ENCODE assay signal across 8 cellular contexts in the genomic region with DNA sequence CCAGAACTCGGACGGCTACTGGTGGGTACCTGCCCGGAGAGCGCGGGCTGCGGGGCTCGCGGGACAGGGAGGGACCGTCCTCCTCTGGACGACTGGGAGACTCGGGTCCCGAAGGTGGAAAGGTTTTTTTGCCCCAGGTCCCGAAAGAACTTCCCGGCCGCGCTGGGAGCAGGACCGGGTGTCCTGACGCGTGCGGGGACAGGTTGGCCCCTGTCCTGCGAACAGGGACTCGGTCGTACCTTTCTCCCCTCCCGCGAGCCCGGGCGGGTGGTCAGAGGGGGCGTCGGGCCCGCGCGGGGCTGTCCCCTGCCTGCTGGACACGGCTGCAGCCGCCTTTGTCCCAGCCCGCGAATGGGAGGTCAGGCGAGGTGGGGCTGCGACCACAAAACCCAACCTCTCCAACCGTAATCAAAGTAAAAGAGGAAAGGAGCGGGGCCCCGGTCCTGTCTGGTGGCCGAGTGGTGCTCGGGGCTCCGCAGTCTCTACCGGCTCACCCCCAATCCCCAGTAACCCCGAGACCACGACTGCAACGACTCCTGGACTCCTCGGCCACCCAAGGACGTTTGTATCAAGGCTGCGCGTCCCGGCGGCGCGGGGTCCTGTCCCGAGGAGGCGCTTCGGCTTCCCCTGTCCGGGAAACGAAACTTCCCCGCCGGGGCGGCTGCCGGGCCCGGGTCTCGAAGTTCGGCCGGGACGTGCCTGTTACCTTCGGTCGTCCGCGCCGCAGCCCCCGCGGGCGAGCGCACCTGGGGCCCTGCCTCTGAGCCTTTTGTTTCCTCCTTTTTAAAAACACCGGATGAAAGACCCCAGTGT. TPM values are rescaled to one million over a fixed set of nuclear protein-coding genes. Genes with fewer than 3 reads are reported as not detected.
DNase-seq lines count a peak whose midpoint lies in the region; ATAC-seq, FAIRE-seq and TF ChIP-seq lines count a peak whose summit lies in the region.

No MANE protein-coding gene starts in this region.

- H3K27me3 ChIP-seq in K562 (ENCODE audit: control insufficient read depth in 2 of 2, insufficient read depth in 2 of 2, low read length in 2 of 2) = peaks cover 65 to 69% of the 10 kb centered on the region in 2 experiments

- no peaks in the 10 kb centered on the region for H3K9me3 Mint-ChIP-seq in stimulated activated naive B cell treated with anti-CD40 and anti-IgM and Interleukin-4, amounts not matched to agents 10 μg/mL and 1 μg/mL and 100 μg/mL, for 72 hours

- H3K4me2 ChIP-seq in K562 (ENCODE audit: insufficient read depth, low read length) = no peak overlapping the region

- intact Hi-C loops in K562 (cut with micrococcal nuclease) = no loop called here
- intact Hi-C loops in kidney (cut with DNase I) = no loop called here

- H3K4me3 Mint-ChIP-seq in stimulated activated naive B cell treated with anti-CD40 and anti-IgM and Interleukin-4, amounts not matched to agents 10 μg/mL and 1 μg/mL and 100 μg/mL, for 72 hours = peak overlapping the region; percentile 88 to 96

- H3K79me2 ChIP-seq in K562 (ENCODE audit: control insufficient read depth, insufficient read depth, low read length) = no peaks in the 10 kb centered on the region

- no peak overlapping the region for H3K4me3 ChIP-seq in K562
- peak overlapping the region; percentile 65 to 75 for H3K4me3 ChIP-seq in kidney (ENCODE audit: low read length in 2 of 2)

- DNase-seq in D341Med (ENCODE audit: low spot score) = peak; percentile 69
- DNase-seq in K562 (ENCODE audit: extremely low read depth in 1 of 4, low spot score in 3 of 4) = no peak
- DNase-seq in kidney = peak; percentile 85
- DNase-seq in stimulated activated naive B cell treated with anti-CD40 and anti-IgM and Interleukin-4, amounts not matched to agents 10 μg/mL and 1 μg/mL and 100 μg/mL, for 72 hours = no peak
- no peak for DNase-seq in amygdala (lab: John Stamatoyannopoulos, UW)
- no peak for DNase-seq in nucleus accumbens (lab: John Stamatoyannopoulos, UW)

- no peaks in the 10 kb centered on the region for H3K36me3 Mint-ChIP-seq in stimulated activated naive B cell treated with anti-CD40 and anti-IgM and Interleukin-4, amounts not matched to agents 10 μg/mL and 1 μg/mL and 100 μg/mL, for 72 hours

- H3K9ac ChIP-seq in K562 (ENCODE audit: insufficient read depth in 1 of 2, low read depth in 2 of 2, low read length in 2 of 2) (no peak overlapping the region), kidney (ENCODE audit: low read length in 2 of 2) (peak overlapping the region; percentile 71 to 74)

- no peak for TF ChIP-seq CTCF in K562 (IDR thresholded peaks at IDR 0.05 in 2 of 3, conservative IDR thresholded peaks at IDR 0.05 in 1 of 3; ENCODE audit: insufficient read depth in 2 of 3, low read depth in 1 of 3, low read length in 3 of 3)
- TF ChIP-seq CTCF in kidney (IDR thresholded peaks at IDR 0.05; ENCODE audit: borderline replicate concordance, extremely low read depth, insufficient read depth) = no peak

- ATAC-seq in K562 (no peak), GM19467 (IDR thresholded peaks at IDR 0.05; ENCODE audit: unreplicated experiment) (no peak)
- ATAC-seq in stimulated activated naive B cell treated with anti-CD40 and anti-IgM and Interleukin-4, amounts not matched to agents 10 μg/mL and 1 μg/mL and 100 μg/mL, for 72 hours (replicated peaks) = peak in 1 of 2 donors; percentile 35

- H2AFZ ChIP-seq in K562 (ENCODE audit: low read depth, low read length) = no peak overlapping the region

- CTCF ChIA-PET in K562 (lab: Yijun Ruan, JAX; ENCODE audit: low intra/inter-chr PET ratio) = no interaction called here

- WGBS in K562 (ENCODE audit: insufficient coverage, low coverage, missing lambda C conversion rate) = 10% methylated on average over 73 of the region's 80 CpGs

- POLR2A ChIA-PET in K562 (lab: Yijun Ruan, JAX) = no interaction called here

- no peak for TF ChIP-seq POLR2A in K562 (conservative IDR thresholded peaks at IDR 0.05)

- H3K4me1 Mint-ChIP-seq in stimulated activated naive B cell treated with anti-CD40 and anti-IgM and Interleukin-4, amounts not matched to agents 10 μg/mL and 1 μg/mL and 100 μg/mL, for 72 hours = peaks cover 15 to 30% of the 10 kb centered on the region in 2 donors

- in situ Hi-C loops in K562 (cut with MboI) = no loop called here

- peak overlapping the region; percentile 42 for H3K27ac Mint-ChIP-seq in stimulated activated naive B cell treated with anti-CD40 and anti-IgM and Interleukin-4, amounts not matched to agents 10 μg/mL and 1 μg/mL and 100 μg/mL, for 72 hours

- H3K9me3 ChIP-seq in K562 (replicated peaks; ENCODE audit: control insufficient read depth, insufficient read depth, low read depth, low read length) = no peaks in the 10 kb centered on the region
- no peaks in the 10 kb centered on the region for H3K9me3 ChIP-seq in kidney (ENCODE audit: control insufficient read depth in 1 of 2, low read length in 2 of 2)

- no peaks in the 10 kb centered on the region; the same call in 1 of the 2 replicates for H4K20me1 ChIP-seq in K562 (replicated peaks; ENCODE audit: control insufficient read depth, insufficient read depth, low read length)

- TF ChIP-seq RAD21 in Ishikawa (IDR thresholded peaks at IDR 0.05; ENCODE audit: low read depth) (no peak), K562 (CRISPR knock-in tag; conservative IDR thresholded peaks at IDR 0.05 in 1 of 2, IDR thresholded peaks at IDR 0.05 in 1 of 2) (no peak)

- no peaks in the 10 kb centered on the region for H3K9me1 ChIP-seq in K562 (ENCODE audit: control insufficient read depth, insufficient read depth, low read length)

- H3K4me1 ChIP-seq in K562 (replicated peaks in 1 of 2; ENCODE audit: control insufficient read depth in 2 of 2, insufficient read depth in 2 of 2, low read length in 2 of 2) = peaks cover 0 to 21% of the 10 kb centered on the region in 2 experiments; a peak in 2 of 5 replicates
- H3K4me1 ChIP-seq in kidney (ENCODE audit: control insufficient read depth in 1 of 2, insufficient read depth in 1 of 2, low read depth in 1 of 2, low read length in 2 of 2) = peaks cover 0 to 2% of the 10 kb centered on the region in 2 donors

- no peaks in the 10 kb centered on the region for H3K36me3 ChIP-seq in K562 (ENCODE audit: control insufficient read depth, insufficient read depth, low read length)
- H3K36me3 ChIP-seq in kidney (ENCODE audit: control insufficient read depth in 1 of 2, insufficient read depth in 2 of 2, low read length in 2 of 2) = no peaks in the 10 kb centered on the region

- BruUV-seq in K562 (replicated peaks; lab: Mats Ljungman, UMichigan) = no TSS peak

- no peak for FAIRE-seq in K562 (lab: Jason Lieb, UNC)
- FAIRE-seq in kidney (lab: Jason Lieb, UNC) = no peak

- TF ChIP-seq EP300 in Ishikawa (IDR thresholded peaks at IDR 0.05; ENCODE audit: borderline replicate concordance) (no peak), K562 (IDR thresholded peaks at IDR 0.05; ENCODE audit: low read length) (no peak)

- H3K27me3 Mint-ChIP-seq in stimulated activated naive B cell treated with anti-CD40 and anti-IgM and Interleukin-4, amounts not matched to agents 10 μg/mL and 1 μg/mL and 100 μg/mL, for 72 hours = peaks cover 47 to 54% of the 10 kb centered on the region in 2 donors

- no peak overlapping the region for H3K27ac ChIP-seq in K562 (ENCODE audit: extremely low read depth, low read depth, low read length)
- peak overlapping the region; percentile 82 to 85 for H3K27ac ChIP-seq in kidney (ENCODE audit: low read depth in 2 of 2, low read length in 2 of 2)

RNA-seq across cellular contexts. Expression of a gene that starts 0.8 kb away (rescaled TPM):
- total RNA-seq in K562 (2011; cell fraction: chromatin; rRNA removed; ENCODE audit: low replicate concordance) = 0.07 and 0.09 TPM in 2 replicates
- total RNA-seq in K562 (2011; cell fraction: nucleolus; rRNA removed) = under 0.01 and 0.13 TPM in 2 replicates
- total RNA-seq in K562 (2011; cell fraction: nucleoplasm; rRNA removed) = not detected in 2 replicates
- under 0.01 and 0.04 TPM in 2 replicates for total RNA-seq in K562 (2014; rRNA removed)
- 0.04 and 0.06 TPM in 2 replicates for total RNA-seq in K562 (2014; rRNA removed; fragmentation: Illumina TruSeq; extraction: Trizol)
- under 0.01 TPM in 1 of 2 replicates, not detected in the other for total RNA-seq in K562 (2015; rRNA removed; fragmentation: Illumina TruSeq; extraction: Trizol)
- 0.24 and 0.27 TPM in 2 replicates for total RNA-seq in K562 (2021)
- polyA plus RNA-seq in K562 (2011; rRNA removed) = 0.03 TPM in 1 of 2 replicates, not detected in the other
- polyA plus RNA-seq in K562 (2011; cell fraction: cytosol; rRNA removed) = 0.01 TPM in 1 of 2 replicates, not detected in the other
- 0.01 and 0.04 TPM in 2 replicates for polyA plus RNA-seq in K562 (2011; cell fraction: nucleus; rRNA removed)
- 0.01 and 0.04 TPM in 2 replicates for polyA plus RNA-seq in K562 (2012)
- polyA plus RNA-seq in K562 (2014; fragmentation: Illumina TruSeq; extraction: Trizol) = 0.03 and 0.04 TPM in 2 replicates
- under 1 TPM in 1 of 2 experiments, not detected in 1; 0.01 TPM for polyA plus RNA-seq in K562 (2014; fragmentation: Nextera tagmentation; extraction: Ambion mirVana)
- 0.01 TPM in 1 of 2 replicates, not detected in the other for polyA plus RNA-seq in K562 (2014; rRNA removed)
- polyA minus RNA-seq in K562 (2011; rRNA and poly(A)+ RNA removed) = 0.03 and 0.04 TPM in 2 replicates
- 1.4 TPM in 1 of 2 replicates, not detected in the other for polyA minus RNA-seq in K562 (2011; cell fraction: cytosol; rRNA and poly(A)+ RNA removed)
- under 0.01 and 0.13 TPM in 2 replicates for polyA minus RNA-seq in K562 (2011; cell fraction: nucleus; rRNA and poly(A)+ RNA removed)
- 96.2 TPM for total RNA-seq in kidney
- 14.7 TPM for polyA plus RNA-seq in kidney (ENCODE audit: insufficient read depth, low read depth, low replicate concordance)

RNA-seq across cellular contexts. Expression of a gene that starts 47.7 kb away (rescaled TPM):
- 15.6 and 54.4 TPM in 2 replicates for total RNA-seq in K562 (2011; cell fraction: chromatin; rRNA removed; ENCODE audit: low replicate concordance)
- total RNA-seq in K562 (2011; cell fraction: nucleolus; rRNA removed) = 8.3 and 10.7 TPM in 2 replicates
- total RNA-seq in K562 (2011; cell fraction: nucleoplasm; rRNA removed) = 27.1 and 58.2 TPM in 2 replicates
- total RNA-seq in K562 (2014; rRNA removed) (17.1 and 17.7 TPM in 2 replicates), K562 (2014; rRNA removed; fragmentation: Illumina TruSeq; extraction: Trizol) (32.9 and 35.7 TPM in 2 replicates), K562 (2015; rRNA removed; fragmentation: Illumina TruSeq; extraction: Trizol) (26.9 and 31.1 TPM in 2 replicates), K562 (2021) (18.6 and 21.2 TPM in 2 replicates), kidney (12.1 TPM)
- polyA plus RNA-seq in K562 (2011; rRNA removed) (22.3 and 22.8 TPM in 2 replicates), K562 (2014; fragmentation: Illumina TruSeq; extraction: Trizol) (20.6 and 28.1 TPM in 2 replicates), K562 (2014; fragmentation: Nextera tagmentation; extraction: Ambion mirVana) (1 to 10 TPM; 6.2 to 8.7 TPM), K562 (2014; rRNA removed) (18.6 and 19.2 TPM in 2 replicates), kidney (ENCODE audit: insufficient read depth, low read depth, low replicate concordance) (5.2 TPM)
- polyA plus RNA-seq in K562 (2011; cell fraction: cytosol; rRNA removed) = 3.9 and 11.2 TPM in 2 replicates
- 18.1 TPM in 2 replicates for polyA plus RNA-seq in K562 (2011; cell fraction: nucleus; rRNA removed)
- polyA plus RNA-seq in K562 (2012) = 18.1 and 19.1 TPM in 2 replicates
- polyA minus RNA-seq in K562 (2011; rRNA and poly(A)+ RNA removed) = 22.4 and 26.7 TPM in 2 replicates
- polyA minus RNA-seq in K562 (2011; cell fraction: cytosol; rRNA and poly(A)+ RNA removed) = 4.6 and 6.0 TPM in 2 replicates
- 17.8 and 30.8 TPM in 2 replicates for polyA minus RNA-seq in K562 (2011; cell fraction: nucleus; rRNA and poly(A)+ RNA removed)

Comparison
In these comparisons a context has a peak if more than half of its experiments do, and no peak if none do; other contexts are left out.
1. DNase-seq: peak in D341Med (single experiment) and kidney (single experiment); none in K562 (0 of 4), stimulated activated naive B cell treated with anti-CD40 and anti-IgM and Interleukin-4, amounts not matched to agents 10 μg/mL and 1 μg/mL and 100 μg/mL, for 72 hours (single experiment), amygdala (0 of 56) and nucleus accumbens (0 of 56).
2. H3K9ac ChIP-seq: peak in kidney (2 of 2); none in K562 (0 of 2).
3. RNA of a gene that starts 0.8 kb away (total RNA-seq): 96.2 TPM in kidney (single experiment); under 0.01 to 0.27 TPM in K562; every median in the first group is over 10 times any median in the second.